Comparison of ENCODE assay signal across 15 cellular contexts in the genomic region with DNA sequence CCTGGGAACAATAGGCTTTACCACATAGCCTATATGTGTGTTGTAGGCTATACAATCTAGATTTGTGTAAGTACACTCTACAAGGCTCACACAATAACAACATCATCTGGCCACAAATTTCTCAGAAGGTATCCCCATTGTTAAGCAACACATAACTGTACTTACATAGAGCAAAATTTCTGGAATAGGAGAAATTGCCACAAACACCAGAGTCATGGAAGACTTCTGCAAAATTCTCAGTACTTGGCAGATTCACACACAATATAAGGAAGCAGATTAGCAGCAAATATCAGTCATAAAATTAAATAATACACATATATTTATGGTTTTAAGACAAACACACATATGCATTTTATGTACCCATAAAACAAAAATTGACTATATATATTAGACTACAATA.
"Had no signal": no experiment of that assay in that cellular context is flagged by ENCODE, and none has a peak within 500 bp of the region (broad histone marks: within the 10 kb centered on the region; RNA-seq: fewer than 3 reads in every experiment).

No MANE protein-coding gene starts in this region.

- H3K9me3 ChIP-seq: ovary, sigmoid colon, thyroid gland, uterus had no signal

- H3K36me3 ChIP-seq: ovary, sigmoid colon, thyroid gland, uterus had no signal

- H3K4me2 ChIP-seq: hepatocyte had no signal

- H3K27ac ChIP-seq: hepatocyte, ovary, sigmoid colon, thyroid gland, uterus had no signal

- H3K27me3 ChIP-seq: hepatocyte, ovary, sigmoid colon, thyroid gland, uterus had no signal

- ATAC-seq: activated T-helper 17 cell treated with anti-CD3 and anti-CD28 coated beads, Interleukin-2, amount 50 U/mL, for 72 hours; left ventricle myocardium superior had no signal

- DNase-seq: activated CD4-positive, alpha-beta T cell treated with anti-CD3 and anti-CD28 coated beads, Interleukin-2, amount 10 ng/mL, durations not matched to agents 24 days and 14 days; activated naive CD4-positive, alpha-beta T cell treated with anti-CD3 and anti-CD28 coated beads for 36 hours; central memory CD4-positive, alpha-beta T cell; kidney; left ventricle myocardium superior; mesendoderm; ovary; sigmoid colon; stimulated activated CD4-positive, alpha-beta T cell treated with anti-CD3 and anti-CD28 coated beads, Interleukin-15, amount 100 ng/mL, for 24 hours; stimulated activated CD4-positive, alpha-beta T cell treated with anti-CD3 and anti-CD28 coated beads, Interleukin-4, amount 100 ng/mL, for 24 hours; thyroid gland; uterus had no signal

- H3K4me3 ChIP-seq: hepatocyte, ovary, sigmoid colon, thyroid gland, uterus had no signal

- H3K9me3 Mint-ChIP-seq: activated CD4-positive, alpha-beta T cell treated with anti-CD3 and anti-CD28 coated beads, Interleukin-2, amount 10 ng/mL, durations not matched to agents 24 days and 14 days; activated naive CD4-positive, alpha-beta T cell treated with anti-CD3 and anti-CD28 coated beads for 36 hours; activated T-helper 17 cell treated with anti-CD3 and anti-CD28 coated beads, Interleukin-2, amount 50 U/mL, for 72 hours; T-helper 2 cell treated with Interferon-gamma antibody and Interleukin-4, amounts not matched to agents 5 μg/mL and 100 μg/mL, for 36 hours had no signal

- H3K27ac Mint-ChIP-seq: activated CD4-positive, alpha-beta T cell treated with anti-CD3 and anti-CD28 coated beads, Interleukin-2, amount 10 ng/mL, durations not matched to agents 24 days and 14 days; activated naive CD4-positive, alpha-beta T cell treated with anti-CD3 and anti-CD28 coated beads for 36 hours; activated T-helper 17 cell treated with anti-CD3 and anti-CD28 coated beads, Interleukin-2, amount 50 U/mL, for 72 hours; T-helper 2 cell treated with Interferon-gamma antibody and Interleukin-4, amounts not matched to agents 5 μg/mL and 100 μg/mL, for 36 hours had no signal

- H2AFZ ChIP-seq: hepatocyte had no signal

- H3K27me3 Mint-ChIP-seq: activated CD4-positive, alpha-beta T cell treated with anti-CD3 and anti-CD28 coated beads, Interleukin-2, amount 10 ng/mL, durations not matched to agents 24 days and 14 days; activated T-helper 17 cell treated with anti-CD3 and anti-CD28 coated beads, Interleukin-2, amount 50 U/mL, for 72 hours had no signal

- H3K4me3 Mint-ChIP-seq: activated CD4-positive, alpha-beta T cell treated with anti-CD3 and anti-CD28 coated beads, Interleukin-2, amount 10 ng/mL, durations not matched to agents 24 days and 14 days; activated naive CD4-positive, alpha-beta T cell treated with anti-CD3 and anti-CD28 coated beads for 36 hours; activated T-helper 17 cell treated with anti-CD3 and anti-CD28 coated beads, Interleukin-2, amount 50 U/mL, for 72 hours; T-helper 2 cell treated with Interferon-gamma antibody and Interleukin-4, amounts not matched to agents 5 μg/mL and 100 μg/mL, for 36 hours had no signal
